In the genomic region with DNA sequence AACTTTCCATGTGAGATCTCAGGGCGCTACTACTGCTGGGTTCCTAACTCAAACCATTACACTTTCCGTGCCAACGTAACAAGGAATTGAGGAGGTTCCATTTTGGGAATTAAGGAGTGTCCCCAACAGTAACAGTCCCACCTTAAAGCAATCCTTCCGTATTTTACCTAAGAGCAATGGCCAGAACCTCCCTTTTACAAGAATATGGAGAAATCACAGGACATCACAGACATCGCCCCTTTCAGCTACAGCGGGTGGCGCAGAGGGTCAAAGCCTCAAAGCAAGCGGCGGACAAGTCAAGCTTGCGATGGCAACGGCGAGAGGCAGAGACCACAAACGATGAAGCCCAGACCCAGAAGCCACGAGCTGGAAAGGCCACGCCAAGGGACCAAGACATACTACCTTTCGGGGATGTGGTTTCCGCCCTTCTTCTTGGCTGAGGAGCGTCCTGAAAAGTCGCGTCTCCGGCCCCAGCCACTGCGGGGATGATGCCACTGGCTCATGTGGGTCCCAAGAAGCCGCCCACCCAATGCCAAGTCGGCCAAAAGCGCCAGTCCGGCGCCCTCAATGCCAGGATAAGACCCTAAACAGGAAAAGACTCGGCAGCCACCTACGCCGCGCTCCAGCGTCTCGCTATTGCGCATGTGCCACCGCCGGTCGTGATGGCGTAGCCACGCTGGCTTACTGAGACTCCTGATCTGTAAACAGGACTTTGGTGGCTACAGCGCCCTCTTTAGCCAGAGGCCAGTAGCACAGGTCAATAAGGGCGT, we compare ENCODE assay signal across 8 cellular contexts. TPM values are rescaled to one million over a fixed set of nuclear protein-coding genes. Genes with fewer than 3 reads are reported as not detected.
A peak's percentile ranks its signal among the peaks of the same experiment; 100 is the strongest.
DNase-seq lines count a peak whose midpoint lies in the region; TF ChIP-seq lines count a peak whose summit lies in the region.

DUSP11 (minus strand) TSS at position 632 of the 770 bp plus-strand sequence; CDS start at position 503, 129 bp downstream.

- H3K9ac ChIP-seq in MM.1S (ENCODE audit: low read length): peak within 1 kb of the TSS; percentile 84
- peak within 1 kb of the TSS; percentile 91 for H3K9ac ChIP-seq in neuronal stem cell (ENCODE audit: low read depth, low read length, poor library complexity)

- peak within 1 kb of the TSS; percentile 91 for H3K4me3 ChIP-seq in HAP-1
- H3K4me3 ChIP-seq in MM.1S (ENCODE audit: low read length): peak within 1 kb of the TSS; percentile 92
- H3K4me3 ChIP-seq in neuronal stem cell (ENCODE audit: low read length in 2 of 2): peak within 1 kb of the TSS; percentile 70 to 99

- H3K14ac ChIP-seq in neuronal stem cell (ENCODE audit: low read length): peak within 1 kb of the TSS; percentile 25

- H3K36me3 ChIP-seq in HAP-1 (replicated peaks): peaks cover 18% of the 10 kb centered on the region
- H3K36me3 ChIP-seq in MM.1S (replicated peaks; ENCODE audit: insufficient read depth, low read length): no peaks in the 10 kb centered on the region; the same call in 1 of the 2 replicates
- H3K36me3 ChIP-seq in neuronal stem cell (replicated peaks in 1 of 2; ENCODE audit: control insufficient read depth in 2 of 2, insufficient read depth in 2 of 2, low read length in 2 of 2): peaks cover 4 to 30% of the 10 kb centered on the region in 2 donors

- H4K91ac ChIP-seq in neuronal stem cell (ENCODE audit: low read depth, low read length, poor library complexity): no peak within 1 kb of the TSS

- no peaks in the 10 kb centered on the region for H3F3A ChIP-seq in MM.1S (ENCODE audit: insufficient read depth, low read length)

- H3K4me2 ChIP-seq in MM.1S (ENCODE audit: low read depth, low read length) (peak within 1 kb of the TSS; percentile 75), neuronal stem cell (ENCODE audit: insufficient read depth, low read length, poor library complexity, severe bottlenecking) (peak within 1 kb of the TSS; percentile 68)

- H3K9me3 ChIP-seq in HAP-1 (no peaks in the 10 kb centered on the region), MM.1S (replicated peaks; ENCODE audit: insufficient read depth, low read length) (no peaks in the 10 kb centered on the region), neuronal stem cell (replicated peaks in 1 of 2; ENCODE audit: control insufficient read depth in 2 of 2, insufficient read depth in 1 of 2, low read depth in 1 of 2, low read length in 2 of 2) (no peaks in the 10 kb centered on the region)

- no peaks in the 10 kb centered on the region for H3K9me2 ChIP-seq in MM.1S (replicated peaks; ENCODE audit: insufficient read depth, low read length)

- no peak within 1 kb of the TSS for H2BK120ac ChIP-seq in neuronal stem cell (ENCODE audit: low read depth, low read length)

- H2BK5ac ChIP-seq in neuronal stem cell (ENCODE audit: low read length): no peak within 1 kb of the TSS

- no peak within 1 kb of the TSS for H2AK5ac ChIP-seq in neuronal stem cell (ENCODE audit: low read depth, low read length)

- H4K8ac ChIP-seq in neuronal stem cell (ENCODE audit: low read depth, low read length): no peak within 1 kb of the TSS

- H3K27me3 ChIP-seq in HAP-1 (ENCODE audit: low read depth): no peaks in the 10 kb centered on the region
- no peaks in the 10 kb centered on the region for H3K27me3 ChIP-seq in MM.1S (replicated peaks; ENCODE audit: insufficient read depth, low read length)
- H3K27me3 ChIP-seq in neuronal stem cell (ENCODE audit: control insufficient read depth in 3 of 3, insufficient read depth in 3 of 3, low read depth in 1 of 3, low read length in 3 of 3): peaks cover 0 to 3% (median 0%) of the 10 kb centered on the region in 3 experiments

- peaks cover 34% of the 10 kb centered on the region for H3K79me2 ChIP-seq in MM.1S (ENCODE audit: low read length)

- DNase-seq in GDM1 (lab: John Stamatoyannopoulos, UW) (peak; percentile 89), HAP-1 (ENCODE audit: low spot score in 2 of 2) (peak; percentile 90 to 97), MM.1S (peak; percentile 97), SIG-M5 treated with dmso at 0.1 percent for 504 hours (lab: John Stamatoyannopoulos, UW; ENCODE audit: unreplicated experiment) (peak; percentile 94), foreskin melanocyte (peak; percentile 90), neuronal stem cell (ENCODE audit: low spot score) (peak; percentile 96), substantia nigra (lab: John Stamatoyannopoulos, UW) (peak; percentile 53 to 98 (median 89))
- peak; percentile 96 for DNase-seq in activated gamma-delta T cell treated with anti-CD3 and anti-CD28 coated beads, Interleukin-2, amount 50 U/mL, for 16 hours (ENCODE audit: low read depth)

- no peak within 1 kb of the TSS for H2BK15ac ChIP-seq in neuronal stem cell (ENCODE audit: low read length)

- H3K79me1 ChIP-seq in neuronal stem cell (ENCODE audit: low read depth, low read length): no peaks in the 10 kb centered on the region

- no CpG with 5 or more reads among the region's 41 CpGs for WGBS in neuronal stem cell (ENCODE audit: extremely low coverage in 2 of 2, insufficient read length in 2 of 2, insufficient replicate concordance in 1 of 2), 2 donors

- no peak within 1 kb of the TSS for H3K4ac ChIP-seq in neuronal stem cell (ENCODE audit: low read length)

- H3K27ac ChIP-seq in MM.1S (ENCODE audit: low read length): peak within 1 kb of the TSS; percentile 46; the same call in 1 of the 2 replicates
- H3K27ac ChIP-seq in neuronal stem cell (replicated peaks; ENCODE audit: low read length): no peak within 1 kb of the TSS
- peak within 1 kb of the TSS; percentile 85 for H3K27ac ChIP-seq in substantia nigra (ENCODE audit: low read depth, low read length, poor library complexity, severe bottlenecking)

- H2AFZ ChIP-seq in MM.1S (ENCODE audit: low read length): peak within 1 kb of the TSS; percentile 89
- peak within 1 kb of the TSS; percentile 95 for H2AFZ ChIP-seq in neuronal stem cell (ENCODE audit: low read length)

- peaks cover under 1% of the 10 kb centered on the region; the same call in 1 of the 2 replicates for H4K20me1 ChIP-seq in MM.1S (ENCODE audit: insufficient read depth, low read length)

- no peak within 1 kb of the TSS for H2BK12ac ChIP-seq in neuronal stem cell (ENCODE audit: low read length)

- peak; percentile 86 for TF ChIP-seq CTCF in MM.1S (IDR thresholded peaks at IDR 0.05; ENCODE audit: low read length)

- in situ Hi-C loops in HAP-1 (cut with MboI; ENCODE audit: low sequenced_read_pairs): no loop called here

- H3K23ac ChIP-seq in neuronal stem cell (ENCODE audit: low read depth, low read length, poor library complexity): peak within 1 kb of the TSS; percentile 87

- H3K18ac ChIP-seq in neuronal stem cell (ENCODE audit: low read length): peak within 1 kb of the TSS; percentile 98

- H3K4me1 ChIP-seq in HAP-1 (peaks cover 12% of the 10 kb centered on the region), MM.1S (ENCODE audit: low read length) (peaks cover 7% of the 10 kb centered on the region; the same call in 1 of the 2 replicates), neuronal stem cell (ENCODE audit: control insufficient read depth in 2 of 2, insufficient read depth in 1 of 2, low read depth in 1 of 2, low read length in 2 of 2) (peaks cover 0 to 1% of the 10 kb centered on the region in 2 donors)

RNA-seq across cellular contexts. Expression of gene DUSP11, which starts in this region (rescaled TPM):
- polyA plus RNA-seq in neuronal stem cell (2013, experiment 1 of 2): 21.1 TPM
- polyA plus RNA-seq in neuronal stem cell (2013, experiment 2 of 2): 22.7 TPM
